Comparison of ENCODE assay signal across 19 cellular contexts in the genomic region with DNA sequence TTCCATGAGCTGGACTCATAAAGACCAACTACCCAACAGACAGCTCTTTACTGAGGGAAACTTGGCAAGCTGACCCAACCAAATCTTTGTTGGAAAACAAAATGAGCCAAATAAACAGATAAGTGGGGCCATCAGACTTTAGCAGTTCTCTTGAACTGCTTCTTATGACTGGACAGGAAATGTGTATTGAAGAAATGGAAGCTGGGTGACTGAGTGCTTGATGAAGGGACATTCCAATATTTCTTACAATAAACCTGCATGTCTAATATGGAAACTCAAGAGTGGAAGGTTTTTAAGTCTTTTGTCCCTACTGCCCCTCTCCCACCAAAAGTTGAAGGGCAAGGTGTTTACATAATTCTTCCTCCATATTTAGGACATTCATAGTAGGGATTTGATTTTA.
A peak's percentile ranks its signal among the peaks of the same experiment; 100 is the strongest.
DNase-seq lines count a peak whose midpoint lies in the region; ATAC-seq, FAIRE-seq and TF ChIP-seq lines count a peak whose summit lies in the region.
"Had no signal": no experiment of that assay in that cellular context is flagged by ENCODE, and none has a peak within 500 bp of the region (broad histone marks: within the 10 kb centered on the region; RNA-seq: fewer than 3 reads in every experiment).

No MANE protein-coding gene starts in this region.

- TF ChIP-seq CTCF in GM12878 (IDR thresholded peaks at IDR 0.05 in 2 of 3, conservative IDR thresholded peaks at IDR 0.05 in 1 of 3; ENCODE audit: control insufficient read depth in 2 of 3, extremely low read depth in 1 of 3, insufficient read depth in 1 of 3, low read depth in 3 of 3, low read length in 3 of 3) (no peak), transverse colon (IDR thresholded peaks at IDR 0.05) (no peak)

- CTCF ChIA-PET in GM12878 (lab: Yijun Ruan, JAX), result no interaction called here

- H2AFZ ChIP-seq in GM12878 (ENCODE audit: control insufficient read depth, low read depth, low read length), result peak overlapping the region; percentile 57; the same call in 1 of the 2 replicates
- H2AFZ ChIP-seq: GM23338 had no signal

- H3K27ac ChIP-seq in GM12878 (ENCODE audit: control insufficient read depth, insufficient read depth), result no peak overlapping the region
- H3K27ac ChIP-seq in transverse colon, result no peak overlapping the region
- H3K27ac ChIP-seq: A549, BLaER1, Peyer's patch had no signal

- no peak overlapping the region for H3K9ac ChIP-seq in GM12878 (ENCODE audit: control insufficient read depth, insufficient read depth, low read length)
- H3K9ac ChIP-seq: BLaER1 had no signal

- TF ChIP-seq EP300 in GM12878 (IDR thresholded peaks at IDR 0.05; ENCODE audit: borderline replicate concordance in 1 of 2, control insufficient read depth in 1 of 2, low read depth in 2 of 2, low read length in 2 of 2) (no peak), transverse colon (IDR thresholded peaks at IDR 0.05; ENCODE audit: low read depth) (no peak)

- RAD21 ChIA-PET in GM12878 (lab: Charles Lee; ENCODE audit: unreplicated experiment), result interaction anchor here (1.2 kb wide), 1 partner anchor 9 kb away, joined by 6 read pairs; no protein-coding TSS in a partner anchor

- TF ChIP-seq POLR2A in GM12878 (IDR thresholded peaks at IDR 0.05; ENCODE audit: low read depth, low read length) (no peak), transverse colon (IDR thresholded peaks at IDR 0.05) (no peak)

- H3K9me3 Mint-ChIP-seq in stimulated activated naive CD8-positive, alpha-beta T cell treated with anti-CD3 and anti-CD28 coated beads, Interleukin-15, Interleukin-2, amounts not matched to agents 100 ng/mL and 50 ng/mL, for 24 hours, result no peaks in the 10 kb centered on the region
- H3K9me3 Mint-ChIP-seq: GM23338 had no signal

- no peak overlapping the region for H3K4me3 ChIP-seq in GM12878
- H3K4me3 ChIP-seq in transverse colon, result no peak overlapping the region
- H3K4me3 ChIP-seq: A549, BLaER1, GM23338, Peyer's patch had no signal

- peak overlapping the region; percentile 10 for H3K27ac Mint-ChIP-seq in stimulated activated naive CD8-positive, alpha-beta T cell treated with anti-CD3 and anti-CD28 coated beads, Interleukin-15, Interleukin-2, amounts not matched to agents 100 ng/mL and 50 ng/mL, for 24 hours
- H3K27ac Mint-ChIP-seq: GM23338 had no signal

- H3K36me3 Mint-ChIP-seq in stimulated activated naive CD8-positive, alpha-beta T cell treated with anti-CD3 and anti-CD28 coated beads, Interleukin-15, Interleukin-2, amounts not matched to agents 100 ng/mL and 50 ng/mL, for 24 hours (ENCODE audit: low read depth), result no peaks in the 10 kb centered on the region
- H3K36me3 Mint-ChIP-seq: CD8-positive, alpha-beta memory T cell had no signal

- H3K27me3 ChIP-seq in GM12878 (replicated peaks in 1 of 2; ENCODE audit: control insufficient read depth in 2 of 2, insufficient read depth in 2 of 2, low read length in 1 of 2) (no peaks in the 10 kb centered on the region), transverse colon (no peaks in the 10 kb centered on the region)
- H3K27me3 ChIP-seq: BLaER1, Peyer's patch had no signal

- no peak for ATAC-seq in stimulated activated naive CD8-positive, alpha-beta T cell treated with anti-CD3 and anti-CD28 coated beads, Interleukin-15, Interleukin-2, amounts not matched to agents 100 U/mL and 50 U/mL, for 24 hours
- peak; percentile 44 for ATAC-seq in HG02885 (IDR thresholded peaks at IDR 0.05; ENCODE audit: poor library complexity, unreplicated experiment)
- peak; percentile 76 for ATAC-seq in GM12878
- ATAC-seq: A549, GM23338, HCT116 had no signal

- H4K20me1 ChIP-seq in GM12878 (ENCODE audit: control insufficient read depth, insufficient read depth), result no peaks in the 10 kb centered on the region
- H4K20me1 ChIP-seq: BLaER1 had no signal

- peaks cover 4% of the 10 kb centered on the region; the same call in 1 of the 2 replicates for H3K4me1 ChIP-seq in GM12878 (ENCODE audit: control insufficient read depth, insufficient read depth, low read length)
- no peaks in the 10 kb centered on the region for H3K4me1 ChIP-seq in transverse colon
- H3K4me1 ChIP-seq: A549, Peyer's patch had no signal

- H3K9me3 ChIP-seq in GM12878 (replicated peaks; ENCODE audit: control insufficient read depth, insufficient read depth, low read length) (no peaks in the 10 kb centered on the region; the same call in 1 of the 3 replicates), transverse colon (no peaks in the 10 kb centered on the region)
- H3K9me3 ChIP-seq: A549, BLaER1, Peyer's patch had no signal

- no peaks in the 10 kb centered on the region for H3K79me2 ChIP-seq in GM12878 (ENCODE audit: control insufficient read depth, insufficient read depth, low read length)

- peaks cover 10% of the 10 kb centered on the region for H3K27me3 Mint-ChIP-seq in stimulated activated naive CD8-positive, alpha-beta T cell treated with anti-CD3 and anti-CD28 coated beads, Interleukin-15, Interleukin-2, amounts not matched to agents 100 ng/mL and 50 ng/mL, for 24 hours

- SMC1A ChIA-PET in GM12878 (lab: Charles Lee; ENCODE audit: uncharacterized antibody, unreplicated experiment), result interaction anchor here (1.0 kb wide), 1 partner anchor 252 kb away, joined by 3 read pairs; no protein-coding TSS in a partner anchor

- DNase-seq in stimulated activated naive CD8-positive, alpha-beta T cell treated with anti-CD3 and anti-CD28 coated beads, Interleukin-15, Interleukin-2, amounts not matched to agents 100 U/mL and 50 U/mL, for 24 hours, result no peak
- no peak for DNase-seq in GM12878 (ENCODE audit: low read depth, low spot score)
- no peak for DNase-seq in transverse colon
- DNase-seq in stimulated activated naive CD4-positive, alpha-beta T cell (lab: John Stamatoyannopoulos, UW), result no peak
- DNase-seq in NCI-H1436 treated with DMSO at 0.1 percent for 48 hours (lab: John Stamatoyannopoulos, UW), result no peak
- DNase-seq: CD8-positive, alpha-beta memory T cell; DMS53; EL; NCI-H1092 treated with DMSO at 0.1 percent for 48 hours; NCI-H2081; NCI-H2171 treated with DMSO at 0.1 percent for 48 hours; NCI-H446 treated with DMSO at 0.1 percent for 48 hours; Peyer's patch had no signal

- intact Hi-C loops in GM12878 (cut with micrococcal nuclease; ENCODE audit: unreplicated experiment), result no loop called here
- intact Hi-C loops in transverse colon (cut with DNase I; ENCODE audit: low total_unique reads), result no loop called here

- FAIRE-seq in GM12878 (lab: Jason Lieb, UNC), result no peak
- FAIRE-seq: A549 had no signal

- no peak overlapping the region for H3K4me3 Mint-ChIP-seq in stimulated activated naive CD8-positive, alpha-beta T cell treated with anti-CD3 and anti-CD28 coated beads, Interleukin-15, Interleukin-2, amounts not matched to agents 100 ng/mL and 50 ng/mL, for 24 hours
- H3K4me3 Mint-ChIP-seq: CD8-positive, alpha-beta memory T cell; GM23338 had no signal

- H3K4me1 Mint-ChIP-seq in stimulated activated naive CD8-positive, alpha-beta T cell treated with anti-CD3 and anti-CD28 coated beads, Interleukin-15, Interleukin-2, amounts not matched to agents 100 ng/mL and 50 ng/mL, for 24 hours (ENCODE audit: low read depth), result peaks cover 10% of the 10 kb centered on the region
- H3K4me1 Mint-ChIP-seq: CD8-positive, alpha-beta memory T cell had no signal

- no peak overlapping the region for H3K4me2 ChIP-seq in GM12878 (ENCODE audit: control insufficient read depth, insufficient read depth)
- H3K4me2 ChIP-seq: A549, BLaER1, GM23338 had no signal

- TF ChIP-seq RAD21 in GM12878 (IDR thresholded peaks at IDR 0.05; ENCODE audit: insufficient read depth, low read depth, low read length), result no peak

- BruUV-seq in GM12878 (replicated peaks; lab: Mats Ljungman, UMichigan), result no TSS peak

- POLR2A ChIA-PET in GM12878 (lab: Charles Lee), result no interaction called here

- in situ Hi-C loops in GM12878 (cut with MboI), result no loop called here
- in situ Hi-C loops in transverse colon (cut with MboI; ENCODE audit: low pct_ligation_motif_present in 1 of 4, low pct_unique_long_range_greater_than_20kb in 1 of 4, low sequenced_read_pairs in 3 of 4), result no loop called here

- H3K36me3 ChIP-seq in GM12878 (ENCODE audit: control insufficient read depth in 2 of 2, insufficient read depth in 2 of 2, low read length in 1 of 2), result no peaks in the 10 kb centered on the region
- H3K36me3 ChIP-seq in transverse colon, result no peaks in the 10 kb centered on the region
- H3K36me3 ChIP-seq: BLaER1, Peyer's patch had no signal

TF ChIP-seq in GM12878, 131 proteins besides CTCF, POLR2A, EP300 and RAD21 (continues in another document):
- TF ChIP-seq TCF3 (IDR thresholded peaks at IDR 0.05; ENCODE audit: borderline replicate concordance, insufficient read depth, low read depth, low read length) (no peak), CREM (IDR thresholded peaks at IDR 0.05; ENCODE audit: low read depth) (peak; percentile 26; the same call in 1 of the 2 replicates)
